Comparison of ENCODE assay signal across 24 cellular contexts in the genomic region with DNA sequence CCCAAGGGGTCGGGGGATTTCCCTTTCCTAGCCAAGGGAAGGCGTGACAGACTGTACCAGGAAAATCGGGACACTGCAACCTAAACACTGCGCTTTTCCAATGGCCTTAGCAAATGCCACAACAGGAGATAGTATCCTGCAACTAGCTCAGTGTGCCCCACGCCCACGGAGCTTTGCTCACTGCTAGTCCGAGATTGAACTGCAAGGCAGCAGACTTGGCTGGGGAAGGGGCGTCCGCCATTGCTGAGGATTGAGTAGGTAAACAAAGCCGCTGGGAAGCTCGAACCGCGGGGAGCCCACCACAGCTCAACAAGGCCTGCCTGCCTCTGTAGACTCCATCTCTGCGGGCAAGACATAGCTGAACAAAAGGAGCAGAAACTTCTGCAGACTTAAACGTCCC.
A peak's percentile ranks its signal among the peaks of the same experiment; 100 is the strongest.
DNase-seq lines count a peak whose midpoint lies in the region; ATAC-seq, FAIRE-seq and TF ChIP-seq lines count a peak whose summit lies in the region.
"Had no signal": no experiment of that assay in that cellular context is flagged by ENCODE, and none has a peak within 500 bp of the region (broad histone marks: within the 10 kb centered on the region; RNA-seq: fewer than 3 reads in every experiment).

No MANE protein-coding gene starts in this region.

- H3K27me3 ChIP-seq in GM23338 (ENCODE audit: insufficient read depth) (no peaks in the 10 kb centered on the region), K562 (ENCODE audit: control insufficient read depth in 2 of 2, insufficient read depth in 2 of 2, low read length in 2 of 2) (no peaks in the 10 kb centered on the region), testis (no peaks in the 10 kb centered on the region), suprapubic skin (no peaks in the 10 kb centered on the region)
- H3K27me3 ChIP-seq: BE2C; BLaER1 treated with 17β-estradiol and CSF1 and Interleukin-3, amounts not matched to agents 10 nM and 100 nM had no signal

- peaks cover 4% of the 10 kb centered on the region for H3K27me3 Mint-ChIP-seq in GM23338 (ENCODE audit: insufficient read depth, low read depth, poor library complexity)
- H3K27me3 Mint-ChIP-seq: CD4-positive, alpha-beta T cell had no signal

- H3K36me3 ChIP-seq in GM23338 (ENCODE audit: insufficient read depth) (no peaks in the 10 kb centered on the region), K562 (ENCODE audit: control insufficient read depth, insufficient read depth, low read length) (no peaks in the 10 kb centered on the region), kidney (ENCODE audit: control insufficient read depth in 1 of 2, insufficient read depth in 2 of 2, low read length in 2 of 2) (no peaks in the 10 kb centered on the region), testis (ENCODE audit: low read depth, missing control alignments) (no peaks in the 10 kb centered on the region), suprapubic skin (no peaks in the 10 kb centered on the region)
- H3K36me3 ChIP-seq: BE2C; BLaER1 treated with 17β-estradiol and CSF1 and Interleukin-3, amounts not matched to agents 10 nM and 100 nM; HAP-1 had no signal

- H3K4me3 ChIP-seq in GM23338 (no peak overlapping the region), K562 (no peak overlapping the region), kidney (ENCODE audit: low read length in 2 of 2) (no peak overlapping the region), testis (no peak overlapping the region), suprapubic skin (no peak overlapping the region)
- H3K4me3 ChIP-seq: A549; BLaER1 treated with 17β-estradiol and CSF1 and Interleukin-3, amounts not matched to agents 10 nM and 100 nM; GM12878; HAP-1 had no signal

- no peaks in the 10 kb centered on the region; the same call in 2 of the 3 replicates for H3K36me3 Mint-ChIP-seq in GM23338 (ENCODE audit: low read depth)
- H3K36me3 Mint-ChIP-seq: CD14-positive monocyte; CD8-positive, alpha-beta memory T cell had no signal

- 0 out of 2 replicates have a peak, but pooled peaks cover 2% of the 10 kb centered on the region for H3K9me3 ChIP-seq in K562 (replicated peaks; ENCODE audit: control insufficient read depth, insufficient read depth, low read depth, low read length)
- peaks cover 0 to 3% of the 10 kb centered on the region in 2 donors for H3K9me3 ChIP-seq in kidney (ENCODE audit: control insufficient read depth in 1 of 2, low read length in 2 of 2)
- no peaks in the 10 kb centered on the region for H3K9me3 ChIP-seq in testis
- no peaks in the 10 kb centered on the region for H3K9me3 ChIP-seq in suprapubic skin
- H3K9me3 ChIP-seq: BE2C had no signal

- H3K9ac ChIP-seq in K562 (ENCODE audit: insufficient read depth in 1 of 2, low read depth in 2 of 2, low read length in 2 of 2): no peak overlapping the region
- no peak overlapping the region for H3K9ac ChIP-seq in kidney (ENCODE audit: low read length in 2 of 2)
- H3K9ac ChIP-seq: BLaER1 treated with 17β-estradiol and CSF1 and Interleukin-3, amounts not matched to agents 10 nM and 100 nM had no signal

- H3K9me1 ChIP-seq in K562 (ENCODE audit: control insufficient read depth, insufficient read depth, low read length): no peaks in the 10 kb centered on the region

- TF ChIP-seq EP300 in K562 (IDR thresholded peaks at IDR 0.05; ENCODE audit: low read length) (no peak), suprapubic skin (IDR thresholded peaks at IDR 0.05) (no peak)

- in situ Hi-C loops in K562 (cut with MboI): no loop called here

- no peaks in the 10 kb centered on the region for H3K4me1 ChIP-seq in GM23338 (ENCODE audit: insufficient read depth)
- no peaks in the 10 kb centered on the region for H3K4me1 ChIP-seq in K562 (replicated peaks in 1 of 2; ENCODE audit: control insufficient read depth in 2 of 2, insufficient read depth in 2 of 2, low read length in 2 of 2)
- no peaks in the 10 kb centered on the region for H3K4me1 ChIP-seq in kidney (ENCODE audit: control insufficient read depth in 1 of 2, insufficient read depth in 1 of 2, low read depth in 1 of 2, low read length in 2 of 2)
- no peaks in the 10 kb centered on the region for H3K4me1 ChIP-seq in testis
- H3K4me1 ChIP-seq in suprapubic skin: no peaks in the 10 kb centered on the region
- H3K4me1 ChIP-seq: A549; BE2C; BLaER1 treated with 17β-estradiol and CSF1 and Interleukin-3, amounts not matched to agents 10 nM and 100 nM; HAP-1 had no signal

- POLR2A ChIA-PET in K562 (lab: Yijun Ruan, JAX): no interaction called here

- TF ChIP-seq CTCF in GM23338 (conservative IDR thresholded peaks at IDR 0.05; ENCODE audit: low read depth in 2 of 2) (no peak), K562 (IDR thresholded peaks at IDR 0.05 in 2 of 3, conservative IDR thresholded peaks at IDR 0.05 in 1 of 3; ENCODE audit: insufficient read depth in 2 of 3, low read depth in 1 of 3, low read length in 3 of 3) (no peak), kidney (IDR thresholded peaks at IDR 0.05; ENCODE audit: borderline replicate concordance, extremely low read depth, insufficient read depth) (no peak), testis (IDR thresholded peaks at IDR 0.05) (no peak), suprapubic skin (IDR thresholded peaks at IDR 0.05) (no peak)

- TF ChIP-seq POLR2A in K562 (conservative IDR thresholded peaks at IDR 0.05) (no peak), testis (IDR thresholded peaks at IDR 0.05) (no peak), suprapubic skin (IDR thresholded peaks at IDR 0.05) (no peak)

- intact Hi-C loops in K562 (cut with micrococcal nuclease): no loop called here
- intact Hi-C loops in kidney (cut with DNase I): no loop called here
- intact Hi-C loops in testis (cut with DNase I; ENCODE audit: low total_unique reads): no loop called here

- CTCF ChIA-PET in K562 (lab: Yijun Ruan, JAX; ENCODE audit: low intra/inter-chr PET ratio): no interaction called here

- H3F3A ChIP-seq in GM23338 (replicated peaks; ENCODE audit: low read depth): no peaks in the 10 kb centered on the region

- H3K9me2 ChIP-seq in GM23338 (ENCODE audit: insufficient read depth): peaks cover 3% of the 10 kb centered on the region; the same call in 1 of the 2 replicates

- WGBS in K562 (ENCODE audit: insufficient coverage, low coverage, missing lambda C conversion rate): 28% methylated on average over 15 of the region's 15 CpGs
- WGBS in testis, 2 donors: 73 to 80% methylated on average over 15 of the region's 15 CpGs
- 93% methylated on average over 12 of the region's 15 CpGs for WGBS in suprapubic skin

- H3K4me2 ChIP-seq in GM23338: no peak overlapping the region
- no peak overlapping the region for H3K4me2 ChIP-seq in K562 (ENCODE audit: insufficient read depth, low read length)
- H3K4me2 ChIP-seq: A549; BLaER1 treated with 17β-estradiol and CSF1 and Interleukin-3, amounts not matched to agents 10 nM and 100 nM had no signal

- no peak for FAIRE-seq in K562 (lab: Jason Lieb, UNC)
- no peak for FAIRE-seq in kidney (lab: Jason Lieb, UNC)
- FAIRE-seq: A549, D721Med, GM12878 had no signal

- 0 out of 2 replicates have a peak overlapping the region, but pooled peaks have one; percentile 43 for H2AFZ ChIP-seq in GM23338
- peak overlapping the region; percentile 38 for H2AFZ ChIP-seq in K562 (ENCODE audit: low read depth, low read length)

- ATAC-seq in GM23338: no peak
- ATAC-seq in K562: no peak
- ATAC-seq in GM18909 (IDR thresholded peaks at IDR 0.05; ENCODE audit: poor library complexity, unreplicated experiment): no peak
- ATAC-seq: A549, GM12878 had no signal

- DNase-seq in GM23338 (ENCODE audit: low spot score) (no peak), K562 (ENCODE audit: extremely low read depth in 1 of 4, low spot score in 3 of 4) (no peak), kidney (peak; percentile 51), testis (peak; percentile 15), suprapubic skin (ENCODE audit: low spot score in 2 of 2) (no peak), cerebellar nuclear complex (lab: John Stamatoyannopoulos, UW) (no peak)
- DNase-seq: 8988T; ACHN; AML-193; BE2C; CD4-positive, alpha-beta T cell; CD8-positive, alpha-beta memory T cell; DMS 273 treated with DMSO at 0.1 percent for 48 hours; DMS79; EL; GDM1; HFFc6 had no signal

- H3K9me3 Mint-ChIP-seq in GM23338: peaks cover 18% of the 10 kb centered on the region; the same call in 2 of the 3 replicates

- TF ChIP-seq RAD21 in K562 (CRISPR knock-in tag; conservative IDR thresholded peaks at IDR 0.05 in 1 of 2, IDR thresholded peaks at IDR 0.05 in 1 of 2): no peak

- no peaks in the 10 kb centered on the region for H3K79me2 ChIP-seq in GM23338 (replicated peaks; ENCODE audit: insufficient read depth)
- no peaks in the 10 kb centered on the region for H3K79me2 ChIP-seq in K562 (ENCODE audit: control insufficient read depth, insufficient read depth, low read length)

- no peaks in the 10 kb centered on the region for H3K4me1 Mint-ChIP-seq in GM23338
- H3K4me1 Mint-ChIP-seq: CD14-positive monocyte; CD8-positive, alpha-beta memory T cell had no signal

- no peak overlapping the region for H3K27ac ChIP-seq in GM23338 (ENCODE audit: low read depth)
- no peak overlapping the region for H3K27ac ChIP-seq in K562 (ENCODE audit: extremely low read depth, low read depth, low read length)
- no peak overlapping the region for H3K27ac ChIP-seq in kidney (ENCODE audit: low read depth in 2 of 2, low read length in 2 of 2)
- H3K27ac ChIP-seq in testis: no peak overlapping the region
- no peak overlapping the region for H3K27ac ChIP-seq in suprapubic skin
- H3K27ac ChIP-seq: A549; BLaER1 treated with 17β-estradiol and CSF1 and Interleukin-3, amounts not matched to agents 10 nM and 100 nM had no signal

- H4K20me1 ChIP-seq in GM23338 (replicated peaks; ENCODE audit: insufficient read depth) (no peaks in the 10 kb centered on the region), K562 (replicated peaks; ENCODE audit: control insufficient read depth, insufficient read depth, low read length) (no peaks in the 10 kb centered on the region)
- H4K20me1 ChIP-seq: BLaER1 treated with 17β-estradiol and CSF1 and Interleukin-3, amounts not matched to agents 10 nM and 100 nM had no signal

- no TSS peak for BruUV-seq in K562 (replicated peaks; lab: Mats Ljungman, UMichigan)

- no peak overlapping the region for H3K4me3 Mint-ChIP-seq in GM23338
- H3K4me3 Mint-ChIP-seq: CD14-positive monocyte; CD4-positive, alpha-beta T cell; CD8-positive, alpha-beta memory T cell; HFFc6 had no signal

- no peak overlapping the region for H3K27ac Mint-ChIP-seq in GM23338
- H3K27ac Mint-ChIP-seq: CD4-positive, alpha-beta T cell; CD8-positive, alpha-beta memory T cell; HFFc6 had no signal

TF ChIP-seq in GM23338, 12 proteins besides CTCF, POLR2A, EP300 and RAD21 (continues in another document):
- TF ChIP-seq ZNF331 (CRISPR knock-in tag; IDR thresholded peaks at IDR 0.05; ENCODE audit: low read depth): no peak

Comparison
In these comparisons a context has a peak if more than half of its experiments do, and no peak if none do; other contexts are left out.
1. DNase-seq: peak in kidney (single experiment) and testis (single experiment); none in GM23338 (single experiment), K562 (0 of 4), suprapubic skin (0 of 2) and cerebellar nuclear complex (0 of 2).